Comparison of ENCODE assay signal across 1 cellular context in the genomic region with DNA sequence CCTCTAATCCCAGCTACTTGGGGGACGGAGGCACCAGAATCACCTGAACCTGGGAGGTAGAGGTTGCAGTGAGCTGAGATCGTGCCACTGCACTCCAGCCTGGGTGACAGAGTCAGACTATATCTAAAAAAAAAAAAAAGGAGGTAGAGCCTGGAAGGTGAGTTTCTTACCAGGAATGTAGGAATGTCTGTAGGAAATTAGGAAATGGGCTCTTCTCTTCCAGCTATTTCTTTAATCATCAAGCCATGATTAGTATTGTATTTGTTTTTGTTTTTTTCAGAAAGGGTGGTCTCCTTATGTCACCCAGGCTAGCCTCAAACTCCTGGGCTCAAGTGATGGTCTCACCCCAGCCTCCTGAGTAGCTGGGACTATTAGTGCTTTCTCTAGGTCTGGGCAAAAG.
TF ChIP-seq lines count a peak whose summit lies in the region.

No MANE protein-coding gene starts in this region.

TF ChIP-seq in GM23338, 12 proteins besides CTCF, POLR2A, EP300 and RAD21 (continued from another document):
- TF ChIP-seq EZH2phosphoT487 (IDR thresholded peaks at IDR 0.05; ENCODE audit: unreplicated experiment): no peak
- TF ChIP-seq ZNF114 (CRISPR knock-in tag; IDR thresholded peaks at IDR 0.05): no peak
- no peak for TF ChIP-seq ZNF331 (CRISPR knock-in tag; IDR thresholded peaks at IDR 0.05; ENCODE audit: low read depth)
- no peak for TF ChIP-seq CREB1 (CRISPR knock-in tag; IDR thresholded peaks at IDR 0.05; ENCODE audit: low read depth)
- TF ChIP-seq, protein P1, sequence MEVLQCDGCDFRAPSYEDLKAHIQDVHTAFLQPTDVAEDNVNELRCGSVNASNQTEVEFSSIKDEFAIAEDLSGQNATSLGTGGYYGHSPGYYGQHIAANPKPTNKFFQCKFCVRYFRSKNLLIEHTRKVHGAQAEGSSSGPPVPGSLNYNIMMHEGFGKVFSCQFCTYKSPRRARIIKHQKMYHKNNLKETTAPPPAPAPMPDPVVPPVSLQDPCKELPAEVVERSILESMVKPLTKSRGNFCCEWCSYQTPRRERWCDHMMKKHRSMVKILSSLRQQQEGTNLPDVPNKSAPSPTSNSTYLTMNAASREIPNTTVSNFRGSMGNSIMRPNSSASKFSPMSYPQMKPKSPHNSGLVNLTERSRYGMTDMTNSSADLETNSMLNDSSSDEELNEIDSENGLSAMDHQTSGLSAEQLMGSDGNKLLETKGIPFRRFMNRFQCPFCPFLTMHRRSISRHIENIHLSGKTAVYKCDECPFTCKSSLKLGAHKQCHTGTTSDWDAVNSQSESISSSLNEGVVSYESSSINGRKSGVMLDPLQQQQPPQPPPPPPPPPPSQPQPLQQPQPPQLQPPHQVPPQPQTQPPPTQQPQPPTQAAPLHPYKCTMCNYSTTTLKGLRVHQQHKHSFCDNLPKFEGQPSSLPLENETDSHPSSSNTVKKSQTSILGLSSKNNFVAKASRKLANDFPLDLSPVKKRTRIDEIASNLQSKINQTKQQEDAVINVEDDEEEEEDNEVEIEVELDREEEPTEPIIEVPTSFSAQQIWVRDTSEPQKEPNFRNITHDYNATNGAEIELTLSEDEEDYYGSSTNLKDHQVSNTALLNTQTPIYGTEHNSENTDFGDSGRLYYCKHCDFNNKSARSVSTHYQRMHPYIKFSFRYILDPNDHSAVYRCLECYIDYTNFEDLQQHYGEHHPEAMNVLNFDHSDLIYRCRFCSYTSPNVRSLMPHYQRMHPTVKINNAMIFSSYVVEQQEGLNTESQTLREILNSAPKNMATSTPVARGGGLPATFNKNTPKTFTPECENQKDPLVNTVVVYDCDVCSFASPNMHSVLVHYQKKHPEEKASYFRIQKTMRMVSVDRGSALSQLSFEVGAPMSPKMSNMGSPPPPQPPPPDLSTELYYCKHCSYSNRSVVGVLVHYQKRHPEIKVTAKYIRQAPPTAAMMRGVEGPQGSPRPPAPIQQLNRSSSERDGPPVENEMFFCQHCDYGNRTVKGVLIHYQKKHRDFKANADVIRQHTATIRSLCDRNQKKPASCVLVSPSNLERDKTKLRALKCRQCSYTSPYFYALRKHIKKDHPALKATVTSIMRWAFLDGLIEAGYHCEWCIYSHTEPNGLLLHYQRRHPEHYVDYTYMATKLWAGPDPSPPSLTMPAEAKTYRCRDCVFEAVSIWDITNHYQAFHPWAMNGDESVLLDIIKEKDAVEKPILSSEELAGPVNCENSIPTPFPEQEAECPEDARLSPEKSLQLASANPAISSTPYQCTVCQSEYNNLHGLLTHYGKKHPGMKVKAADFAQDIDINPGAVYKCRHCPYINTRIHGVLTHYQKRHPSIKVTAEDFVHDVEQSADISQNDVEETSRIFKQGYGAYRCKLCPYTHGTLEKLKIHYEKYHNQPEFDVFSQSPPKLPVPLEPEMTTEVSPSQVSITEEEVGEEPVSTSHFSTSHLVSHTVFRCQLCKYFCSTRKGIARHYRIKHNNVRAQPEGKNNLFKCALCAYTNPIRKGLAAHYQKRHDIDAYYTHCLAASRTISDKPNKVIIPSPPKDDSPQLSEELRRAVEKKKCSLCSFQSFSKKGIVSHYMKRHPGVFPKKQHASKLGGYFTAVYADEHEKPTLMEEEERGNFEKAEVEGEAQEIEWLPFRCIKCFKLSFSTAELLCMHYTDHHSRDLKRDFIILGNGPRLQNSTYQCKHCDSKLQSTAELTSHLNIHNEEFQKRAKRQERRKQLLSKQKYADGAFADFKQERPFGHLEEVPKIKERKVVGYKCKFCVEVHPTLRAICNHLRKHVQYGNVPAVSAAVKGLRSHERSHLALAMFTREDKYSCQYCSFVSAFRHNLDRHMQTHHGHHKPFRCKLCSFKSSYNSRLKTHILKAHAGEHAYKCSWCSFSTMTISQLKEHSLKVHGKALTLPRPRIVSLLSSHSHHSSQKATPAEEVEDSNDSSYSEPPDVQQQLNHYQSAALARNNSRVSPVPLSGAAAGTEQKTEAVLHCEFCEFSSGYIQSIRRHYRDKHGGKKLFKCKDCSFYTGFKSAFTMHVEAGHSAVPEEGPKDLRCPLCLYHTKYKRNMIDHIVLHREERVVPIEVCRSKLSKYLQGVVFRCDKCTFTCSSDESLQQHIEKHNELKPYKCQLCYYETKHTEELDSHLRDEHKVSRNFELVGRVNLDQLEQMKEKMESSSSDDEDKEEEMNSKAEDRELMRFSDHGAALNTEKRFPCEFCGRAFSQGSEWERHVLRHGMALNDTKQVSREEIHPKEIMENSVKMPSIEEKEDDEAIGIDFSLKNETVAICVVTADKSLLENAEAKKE (CRISPR knock-in tag; IDR thresholded peaks at IDR 0.05): no peak
- no peak for TF ChIP-seq EZH2 (IDR thresholded peaks at IDR 0.05; ENCODE audit: low read depth, unreplicated experiment)
- no peak for TF ChIP-seq JUNB (IDR thresholded peaks at IDR 0.05; ENCODE audit: unreplicated experiment)
- TF ChIP-seq, protein P2, sequence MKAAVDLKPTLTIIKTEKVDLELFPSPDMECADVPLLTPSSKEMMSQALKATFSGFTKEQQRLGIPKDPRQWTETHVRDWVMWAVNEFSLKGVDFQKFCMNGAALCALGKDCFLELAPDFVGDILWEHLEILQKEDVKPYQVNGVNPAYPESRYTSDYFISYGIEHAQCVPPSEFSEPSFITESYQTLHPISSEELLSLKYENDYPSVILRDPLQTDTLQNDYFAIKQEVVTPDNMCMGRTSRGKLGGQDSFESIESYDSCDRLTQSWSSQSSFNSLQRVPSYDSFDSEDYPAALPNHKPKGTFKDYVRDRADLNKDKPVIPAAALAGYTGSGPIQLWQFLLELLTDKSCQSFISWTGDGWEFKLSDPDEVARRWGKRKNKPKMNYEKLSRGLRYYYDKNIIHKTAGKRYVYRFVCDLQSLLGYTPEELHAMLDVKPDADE (IDR thresholded peaks at IDR 0.05): no peak
- no peak for TF ChIP-seq NANOG (IDR thresholded peaks at IDR 0.05; ENCODE audit: borderline replicate concordance)
- no peak for TF ChIP-seq POLR2AphosphoS5 (IDR thresholded peaks at IDR 0.05; ENCODE audit: low read depth)
